Comparison of ENCODE assay signal across 11 cellular contexts in the genomic region with DNA sequence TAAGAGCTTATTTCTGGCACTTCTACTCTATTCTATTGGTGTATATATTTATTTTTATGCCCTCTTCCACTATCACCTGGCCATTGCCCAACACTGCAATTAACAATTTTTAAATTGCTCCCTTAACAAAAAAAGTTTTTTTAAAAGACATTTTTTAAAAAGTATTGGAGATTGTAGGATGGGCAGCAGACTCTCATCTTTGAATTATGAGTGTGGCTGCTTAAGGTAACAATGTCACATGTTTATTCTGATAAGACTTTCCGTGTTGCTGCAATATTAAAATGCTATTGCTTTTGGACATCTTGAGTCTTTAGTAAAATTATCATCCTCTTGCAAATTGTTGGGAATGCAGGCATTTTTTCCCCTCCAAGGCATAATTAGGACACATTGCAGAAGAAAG. TPM values are rescaled to one million over a fixed set of nuclear protein-coding genes. Genes with fewer than 3 reads are reported as not detected.
"Had no signal": no experiment of that assay in that cellular context is flagged by ENCODE, and none has a peak within 500 bp of the region (broad histone marks: within the 10 kb centered on the region; RNA-seq: fewer than 3 reads in every experiment).

No MANE protein-coding gene starts in this region.

- H3K4me2 ChIP-seq: GM23338 had no signal

- DNase-seq: GM23248, GOT3, H7, H9, HCEC 1CT, HFFc6 had no signal

- H3K4me3 ChIP-seq: GM23248, GM23338, HAP-1 had no signal

- H3K27ac ChIP-seq: GM23248 had no signal

- H3K4me1 ChIP-seq: HAP-1 had no signal

- FAIRE-seq: H1, H54 had no signal

- H3K9ac ChIP-seq: GM23248 had no signal

- ATAC-seq: GM23338, HCT116 had no signal

- H3K4me3 Mint-ChIP-seq: GM23338, H9, HFFc6 had no signal

- H3K9me3 Mint-ChIP-seq: GM23338, H9 had no signal

- H3K36me3 ChIP-seq: HAP-1 had no signal

- H3K27ac Mint-ChIP-seq: GM23338, H9, HFFc6 had no signal

- H3K9me3 ChIP-seq: HAP-1 had no signal

- H2AFZ ChIP-seq: GM23248, GM23338 had no signal

RNA-seq across cellular contexts. Expression of gene SMOC2, which starts 31.4 kb away (rescaled TPM):
- total RNA-seq: GM23248, HFFc6 had no signal
- polyA plus RNA-seq: GM23248 had no signal
